Comparison of ENCODE assay signal across 13 cellular contexts in the genomic region with DNA sequence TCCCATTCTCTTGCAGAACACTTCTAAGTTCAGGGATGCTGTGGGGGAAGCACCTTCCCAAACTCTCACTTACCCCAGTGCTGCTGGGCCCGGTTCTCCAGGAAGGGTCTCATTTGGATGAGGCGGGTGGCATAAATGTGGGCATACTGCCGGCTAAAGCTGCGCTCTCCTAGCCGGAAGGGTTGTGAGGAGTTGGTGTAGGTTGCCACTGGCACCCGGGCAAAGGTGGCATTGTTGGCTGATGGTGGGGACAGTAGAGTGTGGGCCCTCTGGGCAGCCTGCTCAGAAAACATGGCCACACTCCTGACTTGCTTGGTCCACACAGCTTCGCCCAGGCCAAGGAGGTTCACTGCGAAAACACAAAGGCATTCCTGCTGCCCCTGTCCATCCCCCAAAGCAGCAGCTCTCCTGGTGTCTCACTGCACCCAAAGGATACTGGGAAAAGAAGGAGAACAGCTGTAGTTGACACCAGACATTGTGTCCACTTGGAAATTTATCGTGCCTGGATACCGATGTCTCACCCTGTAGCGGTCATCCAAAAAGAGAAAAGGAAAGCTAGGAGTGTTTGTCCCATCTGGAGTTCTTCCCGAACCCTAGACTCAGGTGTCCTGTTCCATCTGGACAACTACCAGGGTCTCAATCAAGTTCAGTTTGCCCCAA. TPM values are rescaled to one million over a fixed set of nuclear protein-coding genes. Genes with fewer than 3 reads are reported as not detected.
DNase-seq lines count a peak whose midpoint lies in the region; ATAC-seq and TF ChIP-seq lines count a peak whose summit lies in the region.
"Had no signal": no experiment of that assay in that cellular context is flagged by ENCODE, and none has a peak within 500 bp of the region (broad histone marks: within the 10 kb centered on the region; RNA-seq: fewer than 3 reads in every experiment).

No MANE protein-coding gene starts in this region.

- no peak overlapping the region for H3K27ac Mint-ChIP-seq in endodermal cell

- intact Hi-C loops in gastrocnemius medialis (cut with DNase I; ENCODE audit: low total_unique reads) = loop anchor here (2.0 to 10.0 kb wide), 4 partner anchors 79 to 373 kb away; a partner anchor contains a TSS

- peaks cover 44% of the 10 kb centered on the region for H3K36me3 Mint-ChIP-seq in endodermal cell (ENCODE audit: low read depth)

- H3F3A ChIP-seq in SK-N-SH (replicated peaks; ENCODE audit: insufficient read depth) (peaks cover 11% of the 10 kb centered on the region), MM.1S (ENCODE audit: insufficient read depth, low read length) (no peaks in the 10 kb centered on the region)

- peak overlapping the region; percentile 71 to 92; a peak in 2 of 4 replicates for H3K4me3 ChIP-seq in SK-N-SH (ENCODE audit: low read depth in 2 of 2, low read length in 1 of 2)
- H3K4me3 ChIP-seq in MM.1S (ENCODE audit: low read length) = peak overlapping the region; percentile 77
- peak overlapping the region; percentile 91 for H3K4me3 ChIP-seq in endodermal cell (ENCODE audit: low read length)
- peak overlapping the region in 1 of 4 donors; percentile 62 for H3K4me3 ChIP-seq in gastrocnemius medialis

- CTCF ChIA-PET in SK-N-SH (lab: Yijun Ruan, JAX) = interaction anchor here (1.0 to 3.3 kb wide), 7 partner anchors 11 to 79 kb away, joined by 3 to 15 read pairs (median 6); a partner anchor contains a TSS

- peak overlapping the region; percentile 73 for H3K4me3 Mint-ChIP-seq in endodermal cell

- 93% methylated on average over 12 of the region's 12 CpGs for WGBS in SK-N-SH (ENCODE audit: low lambda C conversion rate)
- 94 to 96% methylated on average over 8 to 12 of the region's 12 CpGs for WGBS in endodermal cell (ENCODE audit: insufficient coverage in 1 of 2, insufficient read length in 1 of 2), 2 experiments

- peaks cover 3% of the 10 kb centered on the region for H3K9me3 Mint-ChIP-seq in endodermal cell

- no peak for ATAC-seq in SK-N-SH treated with all-trans-retinoic acid at 6 μM for 48 hours
- ATAC-seq in gastrocnemius medialis = no peak
- no peak for ATAC-seq in GM19023 (IDR thresholded peaks at IDR 0.05; ENCODE audit: unreplicated experiment)
- ATAC-seq: heart left ventricle had no signal

- H2AFZ ChIP-seq in SK-N-SH (ENCODE audit: low read depth) = no peak overlapping the region
- H2AFZ ChIP-seq in MM.1S (ENCODE audit: low read length) = no peak overlapping the region

- peak overlapping the region in 1 of 2 experiments; percentile 63; a peak in 1 of 4 replicates for H3K27ac ChIP-seq in SK-N-SH (ENCODE audit: low read depth in 2 of 2, low read length in 1 of 2)
- no peak overlapping the region for H3K27ac ChIP-seq in MM.1S (ENCODE audit: low read length)
- H3K27ac ChIP-seq in endodermal cell (ENCODE audit: low read depth, low read length) = no peak overlapping the region
- peak overlapping the region; percentile 88 to 95 (median 88) for H3K27ac ChIP-seq in gastrocnemius medialis

- no peak for TF ChIP-seq RAD21 in SK-N-SH (IDR thresholded peaks at IDR 0.05; ENCODE audit: low read length)

- peak overlapping the region; percentile 84; the same call in 1 of the 2 replicates for H3K9ac ChIP-seq in SK-N-SH
- no peak overlapping the region for H3K9ac ChIP-seq in MM.1S (ENCODE audit: low read length)
- no peak overlapping the region for H3K9ac ChIP-seq in endodermal cell (ENCODE audit: extremely low read depth, low read length, poor library complexity, severe bottlenecking)

- peaks cover 5% of the 10 kb centered on the region for H3K4me1 Mint-ChIP-seq in endodermal cell

- H3K9me3 ChIP-seq in SK-N-SH = no peaks in the 10 kb centered on the region
- no peaks in the 10 kb centered on the region for H3K9me3 ChIP-seq in MM.1S (replicated peaks; ENCODE audit: insufficient read depth, low read length)
- H3K9me3 ChIP-seq in endodermal cell (ENCODE audit: control insufficient read depth, low read length) = no peaks in the 10 kb centered on the region
- H3K9me3 ChIP-seq in gastrocnemius medialis = no peaks in the 10 kb centered on the region
- H3K9me3 ChIP-seq: heart left ventricle had no signal

- H3K27me3 ChIP-seq in SK-N-SH (ENCODE audit: insufficient read depth) (no peaks in the 10 kb centered on the region), MM.1S (replicated peaks; ENCODE audit: insufficient read depth, low read length) (no peaks in the 10 kb centered on the region), endodermal cell (ENCODE audit: control insufficient read depth, insufficient read depth, low read length, poor library complexity, severe bottlenecking) (no peaks in the 10 kb centered on the region), gastrocnemius medialis (no peaks in the 10 kb centered on the region)
- H3K27me3 ChIP-seq: heart left ventricle had no signal

- TF ChIP-seq CTCF in SK-N-SH (IDR thresholded peaks at IDR 0.05) (no peak), MM.1S (IDR thresholded peaks at IDR 0.05; ENCODE audit: low read length) (no peak), endodermal cell (conservative IDR thresholded peaks at IDR 0.05) (no peak), gastrocnemius medialis (IDR thresholded peaks at IDR 0.05 in 4 of 5, conservative IDR thresholded peaks at IDR 0.05 in 1 of 5) (no peak)

- H3K79me2 ChIP-seq in SK-N-SH (ENCODE audit: insufficient read depth) (peaks cover 43% of the 10 kb centered on the region), MM.1S (ENCODE audit: low read length) (peaks cover 44% of the 10 kb centered on the region)

- no peak for TF ChIP-seq EP300 in SK-N-SH (IDR thresholded peaks at IDR 0.05; ENCODE audit: borderline replicate concordance in 1 of 2, low read depth in 1 of 2, low read length in 1 of 2)

- H3K27me3 Mint-ChIP-seq in endodermal cell (ENCODE audit: insufficient read depth) = peaks cover 18% of the 10 kb centered on the region

- peaks cover 20 to 36% of the 10 kb centered on the region in 2 experiments for H3K36me3 ChIP-seq in SK-N-SH (replicated peaks in 1 of 2; ENCODE audit: control insufficient read depth in 1 of 2, insufficient read depth in 2 of 2, low read length in 1 of 2)
- peaks cover 4% of the 10 kb centered on the region; the same call in 1 of the 2 replicates for H3K36me3 ChIP-seq in MM.1S (replicated peaks; ENCODE audit: insufficient read depth, low read length)
- peaks cover 26% of the 10 kb centered on the region for H3K36me3 ChIP-seq in endodermal cell (ENCODE audit: control insufficient read depth, insufficient read depth, low read length)
- peaks cover 0 to 27% of the 10 kb centered on the region in 2 donors for H3K36me3 ChIP-seq in gastrocnemius medialis

- DNase-seq in SK-N-SH (no peak), MM.1S (no peak), endodermal cell (no peak), gastrocnemius medialis (no peak), NCI-H82 (lab: John Stamatoyannopoulos, UW) (no peak), erythroblast (lab: John Stamatoyannopoulos, UW) (no peak)
- DNase-seq: NCI-H510A had no signal

- POLR2A ChIA-PET in SK-N-SH (lab: Yijun Ruan, JAX) = interaction anchor here (1.7 to 3.2 kb wide), 3 partner anchors 10 to 56 kb away, joined by 5 to 18 read pairs (median 9); a partner anchor contains a TSS

- TF ChIP-seq POLR2A in gastrocnemius medialis (IDR thresholded peaks at IDR 0.05) = no peak
- TF ChIP-seq POLR2A in erythroblast (IDR thresholded peaks at IDR 0.05; ENCODE audit: low read length) = no peak

- H3K4me2 ChIP-seq in SK-N-SH = peak overlapping the region; percentile 99
- H3K4me2 ChIP-seq in MM.1S (ENCODE audit: low read depth, low read length) = peak overlapping the region; percentile 93; the same call in 1 of the 2 replicates

- in situ Hi-C loops in gastrocnemius medialis (cut with MboI; ENCODE audit: low sequenced_read_pairs in 4 of 4) = loop anchor here in 1 of 4 donors (5.0 kb wide), 1 partner anchor 45 kb away; no protein-coding TSS in a partner anchor

- no peaks in the 10 kb centered on the region for H4K20me1 ChIP-seq in SK-N-SH (ENCODE audit: insufficient read depth)
- no peaks in the 10 kb centered on the region for H4K20me1 ChIP-seq in MM.1S (ENCODE audit: insufficient read depth, low read length)

- H3K4me1 ChIP-seq in SK-N-SH (ENCODE audit: control insufficient read depth in 1 of 2, insufficient read depth in 2 of 2, low read depth in 1 of 2, low read length in 1 of 2) (peaks cover 7 to 20% of the 10 kb centered on the region in 2 experiments; a peak in 3 of 4 replicates), MM.1S (ENCODE audit: low read length) (peaks cover 13% of the 10 kb centered on the region), endodermal cell (ENCODE audit: control insufficient read depth, insufficient read depth, low read length) (no peaks in the 10 kb centered on the region), gastrocnemius medialis (peaks cover 19 to 31% of the 10 kb centered on the region in 2 donors)

- H3K9me2 ChIP-seq in SK-N-SH (no peaks in the 10 kb centered on the region), MM.1S (replicated peaks; ENCODE audit: insufficient read depth, low read length) (no peaks in the 10 kb centered on the region)

RNA-seq across cellular contexts. Expression of a gene that starts 1.5 kb away (rescaled TPM):
- polyA plus RNA-seq in SK-N-SH (2012; rRNA removed) = 163 and 194 TPM in 2 replicates
- polyA plus RNA-seq in SK-N-SH (2012; cell fraction: cytosol; rRNA removed) = 97.4 and 129 TPM in 2 replicates
- polyA plus RNA-seq in SK-N-SH (2012; cell fraction: nucleus; rRNA removed) = 209 and 258 TPM in 2 replicates
- total RNA-seq in endodermal cell (100 to 1,000 TPM; 127 to 141 TPM), gastrocnemius medialis (10 to 100 TPM; 69.4 to 93.0 (median 77.7) TPM)
- polyA plus RNA-seq in endodermal cell (2013, experiment 1 of 2) = 118 TPM
- 108 TPM for polyA plus RNA-seq in endodermal cell (2013, experiment 2 of 2)

RNA-seq across cellular contexts. Expression of a gene that starts 17.7 kb away (rescaled TPM):
- 40.3 and 105 TPM in 2 replicates for polyA plus RNA-seq in SK-N-SH (2012; rRNA removed)
- polyA plus RNA-seq in SK-N-SH (2012; cell fraction: cytosol; rRNA removed) = 36.3 and 54.8 TPM in 2 replicates
- polyA plus RNA-seq in SK-N-SH (2012; cell fraction: nucleus; rRNA removed) = 278 and 326 TPM in 2 replicates
- total RNA-seq in endodermal cell = 10 to 100 TPM; 55.2 to 65.8 TPM
- polyA plus RNA-seq in endodermal cell (2013, experiment 1 of 2) = 52.9 TPM
- 51.0 TPM for polyA plus RNA-seq in endodermal cell (2013, experiment 2 of 2)
- total RNA-seq in gastrocnemius medialis = 10 to 100 TPM in 2 of 4 donors, 1 to 10 TPM in 2; 5.8 to 23.6 (median 15.9) TPM
- total RNA-seq: A172 had no signal

RNA-seq across cellular contexts. Expression of a gene that starts 19.2 kb away (rescaled TPM):
- 0.47 TPM in 1 of 2 replicates, not detected in the other for polyA plus RNA-seq in SK-N-SH (2012; rRNA removed)
- polyA plus RNA-seq in SK-N-SH (2012; cell fraction: cytosol; rRNA removed) = 0.08 and 0.22 TPM in 2 replicates
- polyA plus RNA-seq in SK-N-SH (2012; cell fraction: nucleus; rRNA removed) = 0.61 and 1.9 TPM in 2 replicates
- 100 to 1,000 TPM; 115 to 120 TPM for total RNA-seq in endodermal cell
- polyA plus RNA-seq in endodermal cell (2013, experiment 1 of 2) = 102 TPM
- polyA plus RNA-seq in endodermal cell (2013, experiment 2 of 2) = 140 TPM
- total RNA-seq in gastrocnemius medialis = 1 to 10 TPM in 1 of 4 donors, not detected in 3; 2.6 TPM
- total RNA-seq: A172, renal cortical epithelial cell, subcutaneous adipose tissue had no signal

RNA-seq across cellular contexts. Expression of a gene that starts 39.6 kb away (rescaled TPM):
- 17.4 and 23.1 TPM in 2 replicates for polyA plus RNA-seq in SK-N-SH (2012; rRNA removed)
- 4.2 and 7.5 TPM in 2 replicates for polyA plus RNA-seq in SK-N-SH (2012; cell fraction: cytosol; rRNA removed)
- polyA plus RNA-seq in SK-N-SH (2012; cell fraction: nucleus; rRNA removed) = 117 and 123 TPM in 2 replicates
- total RNA-seq in endodermal cell (10 to 100 TPM; 23.6 to 27.0 TPM), gastrocnemius medialis (10 to 100 TPM; 11.1 to 34.6 (median 17.3) TPM)
- 17.6 TPM for polyA plus RNA-seq in endodermal cell (2013, experiment 1 of 2)
- 16.5 TPM for polyA plus RNA-seq in endodermal cell (2013, experiment 2 of 2)

RNA-seq across cellular contexts. Expression of a gene that starts 56.5 kb away (rescaled TPM):
- polyA plus RNA-seq in SK-N-SH (2012; rRNA removed) = 0.79 and 1.5 TPM in 2 replicates
- polyA plus RNA-seq in SK-N-SH (2012; cell fraction: cytosol; rRNA removed) = 0.96 and 1.0 TPM in 2 replicates
- polyA plus RNA-seq in SK-N-SH (2012; cell fraction: nucleus; rRNA removed) = 1.6 and 2.5 TPM in 2 replicates
- 1 to 10 TPM; 1.2 to 1.3 TPM for total RNA-seq in endodermal cell
- polyA plus RNA-seq in endodermal cell (2013, experiment 1 of 2) = 4.3 TPM
- 4.4 TPM for polyA plus RNA-seq in endodermal cell (2013, experiment 2 of 2)
- 100 to 1,000 TPM; 129 to 355 (median 306) TPM for total RNA-seq in gastrocnemius medialis
- total RNA-seq: A172 had no signal

Comparison
In these comparisons a context has a peak if more than half of its experiments do, and no peak if none do; other contexts are left out.
1. H3K27ac ChIP-seq: peak in gastrocnemius medialis (4 of 4); none in MM.1S (single experiment) and endodermal cell (single experiment).
2. RNA of a gene that starts 19.2 kb away (total RNA-seq): 115 to 120 TPM in endodermal cell; 2.6 TPM in gastrocnemius medialis; every median in the first group is over 10 times any median in the second.